12 cellular contexts compared by ENCODE assay signal in genomic region chr1:40825430-40825778, GRCh38. TPM values are rescaled to one million over a fixed set of nuclear protein-coding genes. Genes with fewer than 3 reads are reported as not detected.
A peak's percentile ranks its signal among the peaks of the same experiment; 100 is the strongest.
DNase-seq lines count a peak whose midpoint lies in the region; ATAC-seq and TF ChIP-seq lines count a peak whose summit lies in the region.
"Had no signal": no experiment of that assay in that cellular context is flagged by ENCODE, and none has a peak within 500 bp of the region (broad histone marks: within the 10 kb centered on the region; RNA-seq: fewer than 3 reads in every experiment).

No MANE protein-coding gene starts in this region.

- no peaks in the 10 kb centered on the region for H3K27me3 Mint-ChIP-seq in activated CD8-positive, alpha-beta memory T cell treated with anti-CD3 and anti-CD28 coated beads, Interleukin-2, amount 10 ng/mL, durations not matched to agents 7 days and 5 days

- in situ Hi-C loops in brain microvascular endothelial cell (cut with HindIII; ENCODE audit: low pct_ligation_motif_present, low sequenced_read_pairs), result no loop called here

- peak overlapping the region; percentile 36 for H3K27ac ChIP-seq in brain microvascular endothelial cell

- no peaks in the 10 kb centered on the region for H3K36me3 ChIP-seq in brain microvascular endothelial cell (replicated peaks)

- H3K9me3 Mint-ChIP-seq in activated CD8-positive, alpha-beta memory T cell treated with anti-CD3 and anti-CD28 coated beads, Interleukin-2, amount 10 ng/mL, durations not matched to agents 7 days and 5 days (ENCODE audit: low read depth), result no peaks in the 10 kb centered on the region
- H3K9me3 Mint-ChIP-seq: CD14-positive monocyte had no signal

- no peaks in the 10 kb centered on the region for H3K36me3 Mint-ChIP-seq in activated CD8-positive, alpha-beta memory T cell treated with anti-CD3 and anti-CD28 coated beads, Interleukin-2, amount 10 ng/mL, durations not matched to agents 7 days and 5 days
- H3K36me3 Mint-ChIP-seq: CD14-positive monocyte had no signal

- no peak for TF ChIP-seq CTCF in brain microvascular endothelial cell (IDR thresholded peaks at IDR 0.05; ENCODE audit: low read depth, low read length, missing control alignments)

- CTCF ChIA-PET in activated CD8-positive, alpha-beta memory T cell treated with anti-CD3 and anti-CD28 coated beads, Interleukin-2, amount 10 ng/mL, durations not matched to agents 7 days and 5 days (lab: Charles Lee), result interaction anchor here (1.2 to 2.9 kb wide), 2 partner anchors 25 to 126 kb away, joined by 3 to 12 read pairs; no protein-coding TSS in a partner anchor

- H3K27ac Mint-ChIP-seq in activated CD8-positive, alpha-beta memory T cell treated with anti-CD3 and anti-CD28 coated beads, Interleukin-2, amount 10 ng/mL, durations not matched to agents 7 days and 5 days, result peak overlapping the region; percentile 16

- DNase-seq in activated CD8-positive, alpha-beta memory T cell treated with anti-CD3 and anti-CD28 coated beads, Interleukin-2, amount 10 ng/mL, durations not matched to agents 7 days and 5 days, result no peak
- no peak for DNase-seq in activated CD8-positive, alpha-beta memory T cell treated with anti-CD3 and anti-CD28 coated beads, Interleukin-2, amount 50 U/mL, for 48 hours
- DNase-seq in brain microvascular endothelial cell, result no peak
- peak; percentile 33 for DNase-seq in stimulated activated naive CD8-positive, alpha-beta T cell treated with anti-CD3 and anti-CD28 coated beads, Interleukin-15, Interleukin-2, amounts not matched to agents 100 U/mL and 50 U/mL, for 24 hours
- no peak for DNase-seq in AG08395 (ENCODE audit: low spot score)
- DNase-seq in cortex of kidney (lab: John Stamatoyannopoulos, UW), result no peak
- DNase-seq: GOT3, kidney had no signal

- no peak overlapping the region for H3K4me3 ChIP-seq in brain microvascular endothelial cell (ENCODE audit: low read depth, low read length)

- peak; percentile 52 for ATAC-seq in activated CD8-positive, alpha-beta memory T cell treated with anti-CD3 and anti-CD28 coated beads, Interleukin-2, amount 10 ng/mL, durations not matched to agents 7 days and 5 days
- ATAC-seq in HG03066 (IDR thresholded peaks at IDR 0.05; ENCODE audit: low read depth, unreplicated experiment) (peak; percentile 50), HG02870 (IDR thresholded peaks at IDR 0.05; ENCODE audit: unreplicated experiment) (no peak)
- no peak for ATAC-seq in stimulated activated naive CD8-positive, alpha-beta T cell treated with anti-CD3 and anti-CD28 coated beads, Interleukin-15, Interleukin-2, amounts not matched to agents 100 U/mL and 50 U/mL, for 24 hours
- ATAC-seq: activated CD4-positive, CD25-positive, alpha-beta regulatory T cell treated with anti-CD3 and anti-CD28 coated beads, Interleukin-2, amount 50 U/mL, for 24 hours had no signal

- H3K4me3 Mint-ChIP-seq in activated CD8-positive, alpha-beta memory T cell treated with anti-CD3 and anti-CD28 coated beads, Interleukin-2, amount 10 ng/mL, durations not matched to agents 7 days and 5 days, result no peak overlapping the region
- H3K4me3 Mint-ChIP-seq: CD14-positive monocyte had no signal

- H3K27me3 ChIP-seq in brain microvascular endothelial cell (replicated peaks), result no peaks in the 10 kb centered on the region

- H3K4me1 Mint-ChIP-seq in activated CD8-positive, alpha-beta memory T cell treated with anti-CD3 and anti-CD28 coated beads, Interleukin-2, amount 10 ng/mL, durations not matched to agents 7 days and 5 days, result peaks cover 19% of the 10 kb centered on the region

RNA-seq across cellular contexts. Expression of gene CITED4, which starts 36.8 kb away (rescaled TPM):
- 1 to 10 TPM; 2.9 to 4.4 TPM for total RNA-seq in activated CD8-positive, alpha-beta memory T cell treated with anti-CD3 and anti-CD28 coated beads, Interleukin-2, amount 10 ng/mL, durations not matched to agents 7 days and 5 days

RNA-seq across cellular contexts. Expression of gene KCNQ4, which starts 41.8 kb away (rescaled TPM):
- under 1 TPM; 0.12 to 0.44 TPM for total RNA-seq in activated CD8-positive, alpha-beta memory T cell treated with anti-CD3 and anti-CD28 coated beads, Interleukin-2, amount 10 ng/mL, durations not matched to agents 7 days and 5 days

Comparison
In these comparisons a context has a peak if more than half of its experiments do, and no peak if none do; other contexts are left out.
1. ATAC-seq: peak in activated CD8-positive, alpha-beta memory T cell treated with anti-CD3 and anti-CD28 coated beads, Interleukin-2, amount 10 ng/mL, durations not matched to agents 7 days and 5 days (single experiment) and HG03066 (single experiment); none in stimulated activated naive CD8-positive, alpha-beta T cell treated with anti-CD3 and anti-CD28 coated beads, Interleukin-15, Interleukin-2, amounts not matched to agents 100 U/mL and 50 U/mL, for 24 hours (single experiment) and HG02870 (single experiment).